ENCODE assay signal across 14 cellular contexts in the genomic region with DNA sequence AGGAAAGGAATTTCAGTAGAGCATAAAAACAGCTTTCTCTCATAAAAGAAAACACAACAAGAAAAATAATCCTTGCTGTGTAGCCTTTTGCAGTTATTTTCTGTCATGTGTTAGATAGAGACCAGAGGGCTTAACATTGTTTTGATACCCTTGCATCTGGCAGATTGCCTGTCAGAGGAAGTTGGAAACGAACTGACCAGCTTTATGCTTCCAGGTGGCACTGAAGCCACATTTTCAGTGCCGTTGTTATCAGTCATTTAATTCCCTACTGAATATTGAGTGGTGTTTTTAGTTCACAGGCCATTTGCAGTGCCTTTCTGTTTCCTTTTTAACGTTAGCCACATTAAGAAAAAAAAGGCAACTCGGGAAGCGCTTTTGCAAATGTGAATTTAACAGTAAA. TPM values are rescaled to one million over a fixed set of nuclear protein-coding genes. Genes with fewer than 3 reads are reported as not detected.
DNase-seq lines count a peak whose midpoint lies in the region; ATAC-seq and TF ChIP-seq lines count a peak whose summit lies in the region.
"Had no signal": no experiment of that assay in that cellular context is flagged by ENCODE, and none has a peak within 500 bp of the region (broad histone marks: within the 10 kb centered on the region; RNA-seq: fewer than 3 reads in every experiment).

No MANE protein-coding gene starts in this region.

- no peak for ATAC-seq in omental fat pad (ENCODE audit: low FRiP score)
- ATAC-seq: T-cell had no signal

- peak overlapping the region; percentile 12 for H2AFZ ChIP-seq in ACC112 (ENCODE audit: low read length, unreplicated experiment)
- 0 out of 2 replicates have a peak overlapping the region, but pooled peaks have one; percentile 8 for H2AFZ ChIP-seq in KMS-11 (ENCODE audit: low read depth)

- no peak overlapping the region for H3K4me2 ChIP-seq in KMS-11

- no peaks in the 10 kb centered on the region for H3K36me3 ChIP-seq in ACC112 (ENCODE audit: insufficient read depth, low read length)
- H3K36me3 ChIP-seq in KMS-11 (ENCODE audit: insufficient read depth): no peaks in the 10 kb centered on the region
- no peaks in the 10 kb centered on the region for H3K36me3 ChIP-seq in muscle layer of duodenum (ENCODE audit: control insufficient read depth in 1 of 2, insufficient read depth in 2 of 2, low read length in 2 of 2)

- no peak overlapping the region for H3K9ac ChIP-seq in KMS-11

- H4K20me1 ChIP-seq in KMS-11 (ENCODE audit: insufficient read depth): no peaks in the 10 kb centered on the region

- H3K27ac ChIP-seq in ACC112 (ENCODE audit: low read depth, low read length) (no peak overlapping the region), KMS-11 (no peak overlapping the region), muscle layer of duodenum (ENCODE audit: low read length) (no peak overlapping the region)

- H3K9me3 ChIP-seq in muscle layer of duodenum (ENCODE audit: control insufficient read depth in 1 of 2, low read length in 2 of 2): no peaks in the 10 kb centered on the region

- no peak overlapping the region for H3K4me3 ChIP-seq in ACC112 (ENCODE audit: low read depth, low read length)
- H3K4me3 ChIP-seq in KMS-11 (IDR thresholded peaks at IDR 0.05; ENCODE audit: insufficient read depth, low read depth, low read length): no peak overlapping the region
- no peak overlapping the region for H3K4me3 ChIP-seq in cardiac fibroblast (replicated peaks in 1 of 2; ENCODE audit: low read depth in 2 of 2, low read length in 2 of 2)
- H3K4me3 ChIP-seq in muscle layer of duodenum (ENCODE audit: low read depth in 1 of 2, low read length in 2 of 2): peak overlapping the region; percentile 4 to 13

- DNase-seq in cardiac fibroblast (ENCODE audit: low read depth in 2 of 2) (peak; percentile 8 to 19), omental fat pad (ENCODE audit: low spot score) (no peak), anterior cingulate cortex (lab: John Stamatoyannopoulos, UW) (no peak), amniotic stem cell (lab: John Stamatoyannopoulos, UW) (no peak), NCI-H748 treated with DMSO at 0.1 percent for 48 hours (lab: John Stamatoyannopoulos, UW) (no peak)
- DNase-seq: activated CD4-positive, alpha-beta T cell treated with anti-CD3 and anti-CD28 coated beads, Interleukin-2, amount 10 ng/mL, durations not matched to agents 24 days and 14 days; activated gamma-delta T cell; midbrain; NCI-H1092 treated with DMSO at 0.1 percent for 48 hours; small intestine; T-cell had no signal

- H3K79me2 ChIP-seq in ACC112 (ENCODE audit: control insufficient read depth, insufficient read depth, low read length, unreplicated experiment): no peaks in the 10 kb centered on the region
- H3K79me2 ChIP-seq in KMS-11 (ENCODE audit: insufficient read depth, low read depth): no peaks in the 10 kb centered on the region

- TF ChIP-seq CTCF in KMS-11 (conservative IDR thresholded peaks at IDR 0.05; ENCODE audit: low read depth, low read length) (no peak), cardiac fibroblast (IDR thresholded peaks at IDR 0.05; ENCODE audit: low read depth, low read length) (no peak), omental fat pad (IDR thresholded peaks at IDR 0.05) (no peak)

- H3K4me1 ChIP-seq in ACC112 (ENCODE audit: control insufficient read depth, insufficient read depth, low read length, unreplicated experiment) (no peaks in the 10 kb centered on the region), KMS-11 (ENCODE audit: low read depth, poor library complexity, severe bottlenecking) (peaks cover 6% of the 10 kb centered on the region), muscle layer of duodenum (ENCODE audit: control insufficient read depth in 1 of 2, insufficient read depth in 2 of 2, low read length in 2 of 2) (peaks cover 0 to 11% of the 10 kb centered on the region in 2 donors)

- H3K27me3 ChIP-seq in ACC112 (ENCODE audit: insufficient read depth, low read length) (no peaks in the 10 kb centered on the region), KMS-11 (ENCODE audit: insufficient read depth, low read depth) (no peaks in the 10 kb centered on the region), muscle layer of duodenum (ENCODE audit: low read depth, low read length) (no peaks in the 10 kb centered on the region)

RNA-seq across cellular contexts. Expression of a gene that starts 21.5 kb away (rescaled TPM):
- not detected for total RNA-seq in omental fat pad
- total RNA-seq: activated CD4-positive, alpha-beta T cell treated with anti-CD3 and anti-CD28 coated beads, Interleukin-2, amount 10 ng/mL, durations not matched to agents 24 days and 14 days; T-cell had no signal

RNA-seq across cellular contexts. Expression of a gene that starts 25.2 kb away (rescaled TPM):
- 10 to 100 TPM in 3 of 4 donors, 1 to 10 TPM in 1; 9.5 to 25.2 (median 16.8) TPM for total RNA-seq in omental fat pad

RNA-seq across cellular contexts. Expression of a gene that starts 51.7 kb away (rescaled TPM):
- 1 to 10 TPM in 1 of 4 donors, under 1 TPM in 3; 0.24 to 1.9 (median 0.41) TPM for total RNA-seq in omental fat pad

Comparison
In these comparisons a context has a peak if more than half of its experiments do, and no peak if none do; other contexts are left out.
1. H3K4me3 ChIP-seq: peak in muscle layer of duodenum (2 of 2); none in ACC112 (single experiment), KMS-11 (single experiment) and cardiac fibroblast (0 of 2).
2. DNase-seq: peak in cardiac fibroblast (2 of 2); none in omental fat pad (single experiment), anterior cingulate cortex (0 of 58), amniotic stem cell (single experiment) and NCI-H748 treated with DMSO at 0.1 percent for 48 hours (single experiment).